In genomic region chr19:42184401-42184861, GRCh38 we compare ENCODE assay signal across 1 cellular context.
TF ChIP-seq lines count a peak whose summit lies in the region.

No MANE protein-coding gene starts in this region.

TF ChIP-seq in GM12878, 131 proteins besides CTCF, POLR2A, EP300 and RAD21:
- peak; percentile 88 for TF ChIP-seq PAX5 (IDR thresholded peaks at IDR 0.05; ENCODE audit: borderline replicate concordance, low read depth, low read length)
- TF ChIP-seq ZNF217 (IDR thresholded peaks at IDR 0.05) = no peak
- no peak for TF ChIP-seq CEBPZ (IDR thresholded peaks at IDR 0.05; ENCODE audit: low read depth, low read length)
- TF ChIP-seq SMC3 (IDR thresholded peaks at IDR 0.05; ENCODE audit: borderline replicate concordance, low read length) = peak; percentile 93
- TF ChIP-seq SIN3A (IDR thresholded peaks at IDR 0.05; ENCODE audit: low read depth, low read length) = no peak
- TF ChIP-seq POU2F2 (IDR thresholded peaks at IDR 0.05; ENCODE audit: borderline replicate concordance, low read depth, low read length) = peak; percentile 52; the same call in 1 of the 3 replicates
- peak; percentile 66 for TF ChIP-seq YY1 (IDR thresholded peaks at IDR 0.05; ENCODE audit: low read depth, low read length)
- TF ChIP-seq ASH2L (IDR thresholded peaks at IDR 0.05; ENCODE audit: borderline replicate concordance, low read depth) = no peak
- TF ChIP-seq EED (IDR thresholded peaks at IDR 0.05; ENCODE audit: low read depth) = peak; percentile 11; the same call in 1 of the 2 replicates
- TF ChIP-seq HDGF (IDR thresholded peaks at IDR 0.05) = 0 out of 2 replicates have a peak, but pooled peaks have one; percentile 24
- peak; percentile 47; the same call in 1 of the 2 replicates for TF ChIP-seq IKZF1 (conservative IDR thresholded peaks at IDR 0.05)
- no peak for TF ChIP-seq KDM1A (IDR thresholded peaks at IDR 0.05; ENCODE audit: borderline replicate concordance)
